ENCODE assay signal across 6 cellular contexts in genomic region chr5:71031046-71031776, GRCh38. TPM values are rescaled to one million over a fixed set of nuclear protein-coding genes. Genes with fewer than 3 reads are reported as not detected.
DNase-seq lines count a peak whose midpoint lies in the region; ATAC-seq and TF ChIP-seq lines count a peak whose summit lies in the region.
"Not testable (repeated sequence)": the region's sequence is repeated elsewhere in the genome, so short reads cannot be mapped to it uniquely, and the experiment has no call there.

No MANE protein-coding gene starts in this region.

- no CpG with 5 or more reads among the region's 7 CpGs for WGBS in right lobe of liver (ENCODE audit: insufficient coverage, low coverage, low lambda C conversion rate, missing lambda C conversion rate)
- WGBS in upper lobe of left lung, 2 donors = no CpG with 5 or more reads among the region's 7 CpGs

- H3K4me1 ChIP-seq in right lobe of liver; naive thymus-derived CD4-positive, alpha-beta T cell (ENCODE audit: control insufficient read depth in 2 of 2, insufficient read depth in 2 of 2, low read length in 2 of 2); upper lobe of left lung: not testable (repeated sequence)

- TF ChIP-seq POLR2A in right lobe of liver (IDR thresholded peaks at IDR 0.05); upper lobe of left lung (IDR thresholded peaks at IDR 0.05): not testable (repeated sequence)

- CTCF ChIA-PET in naive thymus-derived CD4-positive, alpha-beta T cell (lab: Charles Lee) = not testable (repeated sequence)

- TF ChIP-seq CTCF in right lobe of liver (IDR thresholded peaks at IDR 0.05); upper lobe of left lung (IDR thresholded peaks at IDR 0.05): not testable (repeated sequence)

- H3K36me3 Mint-ChIP-seq in dendritic cell treated with granulocyte-macrophage colony-stimulating factor and Interleukin-4, amounts not matched to agents 40 ng/mL and 50 ng/mL, for 4 days (ENCODE audit: low read depth); naive thymus-derived CD4-positive, alpha-beta T cell: not testable (repeated sequence)

- not testable (repeated sequence) for H3K9me3 Mint-ChIP-seq in dendritic cell treated with granulocyte-macrophage colony-stimulating factor and Interleukin-4, amounts not matched to agents 40 ng/mL and 50 ng/mL, for 4 days; naive thymus-derived CD4-positive, alpha-beta T cell

- not testable (repeated sequence) for H3K4me3 ChIP-seq in right lobe of liver; naive thymus-derived CD4-positive, alpha-beta T cell (ENCODE audit: low read length); upper lobe of left lung

- not testable (repeated sequence) for H3K27me3 ChIP-seq in right lobe of liver; naive thymus-derived CD4-positive, alpha-beta T cell (ENCODE audit: control insufficient read depth in 2 of 2, insufficient read depth in 2 of 2, low read length in 2 of 2); upper lobe of left lung

- not testable (repeated sequence) for H3K27ac ChIP-seq in right lobe of liver; naive thymus-derived CD4-positive, alpha-beta T cell (ENCODE audit: low read depth, low read length); upper lobe of left lung

- not testable (repeated sequence) for H3K36me3 ChIP-seq in right lobe of liver; naive thymus-derived CD4-positive, alpha-beta T cell (ENCODE audit: control insufficient read depth in 2 of 3, insufficient read depth in 3 of 3, low read length in 3 of 3); upper lobe of left lung

- not testable (repeated sequence) for TF ChIP-seq EP300 in upper lobe of left lung (IDR thresholded peaks at IDR 0.05)

- not testable (repeated sequence) for H3K9me3 ChIP-seq in right lobe of liver; naive thymus-derived CD4-positive, alpha-beta T cell (ENCODE audit: control insufficient read depth in 2 of 3, low read length in 3 of 3); upper lobe of left lung

- peak; percentile 82 for ATAC-seq in Right ventricle myocardium superior (ENCODE audit: poor library complexity)
- ATAC-seq in left ventricle myocardium superior = peak; percentile 88
- ATAC-seq in right lobe of liver = peak; percentile 33 to 81 (median 61)
- peak; percentile 85 for ATAC-seq in naive thymus-derived CD4-positive, alpha-beta T cell
- ATAC-seq in upper lobe of left lung (ENCODE audit: low FRiP score in 2 of 2) = peak; percentile 59 to 93

- not testable (repeated sequence) for H3K4me1 Mint-ChIP-seq in dendritic cell treated with granulocyte-macrophage colony-stimulating factor and Interleukin-4, amounts not matched to agents 40 ng/mL and 50 ng/mL, for 4 days (ENCODE audit: low read depth); naive thymus-derived CD4-positive, alpha-beta T cell

- intact Hi-C loops in dendritic cell treated with granulocyte-macrophage colony-stimulating factor and Interleukin-4, amounts not matched to agents 40 ng/mL and 50 ng/mL, for 4 days (cut with micrococcal nuclease); Right ventricle myocardium superior (cut with DNase I); left ventricle myocardium superior (cut with micrococcal nuclease); right lobe of liver (cut with DNase I); naive thymus-derived CD4-positive, alpha-beta T cell (cut with micrococcal nuclease): not testable (repeated sequence)

- H3K27me3 Mint-ChIP-seq in dendritic cell treated with granulocyte-macrophage colony-stimulating factor and Interleukin-4, amounts not matched to agents 40 ng/mL and 50 ng/mL, for 4 days; naive thymus-derived CD4-positive, alpha-beta T cell: not testable (repeated sequence)

- H3K4me3 Mint-ChIP-seq in dendritic cell treated with granulocyte-macrophage colony-stimulating factor and Interleukin-4, amounts not matched to agents 40 ng/mL and 50 ng/mL, for 4 days; naive thymus-derived CD4-positive, alpha-beta T cell: not testable (repeated sequence)

- peak overlapping the region; percentile 85 for H3K27ac Mint-ChIP-seq in dendritic cell treated with granulocyte-macrophage colony-stimulating factor and Interleukin-4, amounts not matched to agents 40 ng/mL and 50 ng/mL, for 4 days
- H3K27ac Mint-ChIP-seq in naive thymus-derived CD4-positive, alpha-beta T cell = not testable (repeated sequence)

- POLR2A ChIA-PET in naive thymus-derived CD4-positive, alpha-beta T cell (lab: Charles Lee) = not testable (repeated sequence)

- DNase-seq in Right ventricle myocardium superior; left ventricle myocardium superior; right lobe of liver; naive thymus-derived CD4-positive, alpha-beta T cell; upper lobe of left lung: not testable (repeated sequence)

RNA-seq across cellular contexts. Expression of gene NAIP, which starts 6.1 kb away (rescaled TPM):
- total RNA-seq in Right ventricle myocardium superior (4.2 TPM), left ventricle myocardium superior (5.9 TPM), right lobe of liver (10 to 100 TPM in 2 of 6 experiments, 1 to 10 TPM in 4; 5.8 to 15.2 (median 7.8) TPM), upper lobe of left lung (10 to 100 TPM; 24.1 to 46.1 (median 36.9) TPM)
- total RNA-seq in naive thymus-derived CD4-positive, alpha-beta T cell = 10 to 100 TPM; 13.7 to 69.9 (median 48.2) TPM
- polyA plus RNA-seq in naive thymus-derived CD4-positive, alpha-beta T cell = 1 to 10 TPM; 1.2 to 2.2 TPM

RNA-seq across cellular contexts. Expression of gene GTF2H2, which starts 36.3 kb away (rescaled TPM):
- total RNA-seq in Right ventricle myocardium superior (13.9 TPM), left ventricle myocardium superior (11.7 TPM), right lobe of liver (10 to 100 TPM in 2 of 6 experiments, 1 to 10 TPM in 4; 5.9 to 14.9 (median 9.1) TPM), upper lobe of left lung (10 to 100 TPM in 5 of 6 donors, 1 to 10 TPM in 1; 7.5 to 46.1 (median 20.9) TPM)
- total RNA-seq in naive thymus-derived CD4-positive, alpha-beta T cell = 10 to 100 TPM; 17.4 to 54.4 (median 30.0) TPM
- polyA plus RNA-seq in naive thymus-derived CD4-positive, alpha-beta T cell = 10 to 100 TPM in 1 of 2 donors, 1 to 10 TPM in 1; 6.7 to 11.8 TPM
